9 cellular contexts compared by ENCODE assay signal in the genomic region with DNA sequence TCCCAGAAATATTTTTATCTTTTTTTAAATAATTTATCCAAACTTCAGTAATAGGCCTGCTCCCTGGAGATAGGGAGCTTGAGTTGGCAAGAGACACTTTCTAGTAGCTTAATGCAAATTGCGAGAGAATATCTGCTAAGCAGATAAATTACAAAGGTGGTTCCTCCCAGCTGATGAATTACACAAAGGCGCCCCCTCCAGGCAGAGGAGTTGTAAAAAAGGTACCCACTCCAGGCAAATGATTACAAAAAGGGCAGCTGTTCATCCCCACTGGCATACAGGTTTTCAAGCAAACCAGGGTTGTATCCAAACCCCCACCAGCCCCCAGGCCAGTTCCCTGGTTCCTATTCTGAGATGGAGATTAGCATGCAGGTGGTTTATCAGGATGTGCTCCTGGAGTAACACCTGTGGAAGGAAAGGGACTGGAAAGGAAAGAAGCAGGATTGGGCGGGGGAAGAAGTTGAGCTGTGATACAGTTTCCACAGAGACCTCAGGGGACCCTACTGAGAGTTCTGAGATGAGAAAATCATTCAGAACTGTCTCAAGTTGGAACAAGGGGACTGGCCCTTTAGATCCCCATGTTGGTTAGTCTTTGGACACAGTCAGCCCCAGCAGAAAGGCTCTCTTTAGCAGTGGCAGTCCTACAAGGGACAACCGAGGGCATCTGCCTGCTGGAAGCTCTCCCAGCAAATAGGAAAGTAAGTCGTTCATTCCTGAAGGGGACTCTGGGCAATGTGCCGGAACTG. TPM values are rescaled to one million over a fixed set of nuclear protein-coding genes. Genes with fewer than 3 reads are reported as not detected.
DNase-seq lines count a peak whose midpoint lies in the region; ATAC-seq and TF ChIP-seq lines count a peak whose summit lies in the region.
"Had no signal": no experiment of that assay in that cellular context is flagged by ENCODE, and none has a peak within 500 bp of the region (broad histone marks: within the 10 kb centered on the region; RNA-seq: fewer than 3 reads in every experiment).

No MANE protein-coding gene starts in this region.

- peaks cover 18% of the 10 kb centered on the region for H3K36me3 Mint-ChIP-seq in T-helper 2 cell treated with Interferon-gamma antibody and Interleukin-4, amounts not matched to agents 5 μg/mL and 100 μg/mL, for 36 hours (ENCODE audit: low read depth)

- DNase-seq in NCI-H1694 treated with DMSO at 0.1 percent for 48 hours (lab: John Stamatoyannopoulos, UW) (peak; percentile 18), NCI-H1694 (lab: John Stamatoyannopoulos, UW) (no peak), LHCN-M2 (ENCODE audit: low read depth) (peak; percentile 18), amniotic epithelial cell (ENCODE audit: low read depth) (peak; percentile 5), retinal pigment epithelial cell (ENCODE audit: low read depth) (no peak), GOT3 (lab: John Stamatoyannopoulos, UW) (no peak)
- no peak for DNase-seq in T-helper 2 cell treated with Interferon-gamma antibody and Interleukin-4, amounts not matched to agents 5 μg/mL and 100 μg/mL, for 36 hours (ENCODE audit: low spot score)

- H3K9me3 Mint-ChIP-seq in T-helper 2 cell treated with Interferon-gamma antibody and Interleukin-4, amounts not matched to agents 5 μg/mL and 100 μg/mL, for 36 hours: peaks cover 21% of the 10 kb centered on the region

- peak; percentile 49 for TF ChIP-seq CTCF in retinal pigment epithelial cell (conservative IDR thresholded peaks at IDR 0.05; ENCODE audit: low read depth, low read length)

- H3K27ac Mint-ChIP-seq in T-helper 2 cell treated with Interferon-gamma antibody and Interleukin-4, amounts not matched to agents 5 μg/mL and 100 μg/mL, for 36 hours: no peak overlapping the region
- H3K27ac Mint-ChIP-seq: T-helper 1 cell treated with Interleukin-12 subunit alpha and Interleukin-12 subunit beta and Interleukin-4 antibody, amounts not matched to agents 30 μg/mL and 1 μg/mL, for 36 hours had no signal

- H3K4me3 ChIP-seq in retinal pigment epithelial cell (ENCODE audit: low read length): no peak overlapping the region

- H3K27me3 Mint-ChIP-seq in T-helper 2 cell treated with Interferon-gamma antibody and Interleukin-4, amounts not matched to agents 5 μg/mL and 100 μg/mL, for 36 hours (ENCODE audit: low read depth): peaks cover 10% of the 10 kb centered on the region

- no peak for ATAC-seq in GM21526 (IDR thresholded peaks at IDR 0.05; ENCODE audit: low FRiP score, unreplicated experiment)

- H3K4me1 Mint-ChIP-seq in T-helper 2 cell treated with Interferon-gamma antibody and Interleukin-4, amounts not matched to agents 5 μg/mL and 100 μg/mL, for 36 hours (ENCODE audit: low read depth): peaks cover 19% of the 10 kb centered on the region

- no peak overlapping the region for H3K4me3 Mint-ChIP-seq in T-helper 2 cell treated with Interferon-gamma antibody and Interleukin-4, amounts not matched to agents 5 μg/mL and 100 μg/mL, for 36 hours
- H3K4me3 Mint-ChIP-seq: T-helper 1 cell treated with Interleukin-12 subunit alpha and Interleukin-12 subunit beta and Interleukin-4 antibody, amounts not matched to agents 30 μg/mL and 1 μg/mL, for 36 hours had no signal

RNA-seq across cellular contexts. Expression of gene ESM1, which starts 25.5 kb away (rescaled TPM):
- total RNA-seq in LHCN-M2 (2014; rRNA removed): 0.98 and 6.7 TPM in 2 replicates
- 0.64 TPM for polyA plus RNA-seq in LHCN-M2 (2012)

Comparison
In these comparisons a context has a peak if more than half of its experiments do, and no peak if none do; other contexts are left out.
1. DNase-seq: peak in NCI-H1694 treated with DMSO at 0.1 percent for 48 hours (single experiment), LHCN-M2 (single experiment) and amniotic epithelial cell (single experiment); none in NCI-H1694 (single experiment), retinal pigment epithelial cell (single experiment), GOT3 (single experiment) and T-helper 2 cell treated with Interferon-gamma antibody and Interleukin-4, amounts not matched to agents 5 μg/mL and 100 μg/mL, for 36 hours (single experiment).